Comparison of ENCODE assay signal across 1 cellular context in genomic region chr7:126668367-126668752, GRCh38.
TF ChIP-seq lines count a peak whose summit lies in the region.

No MANE protein-coding gene starts in this region.

TF ChIP-seq in K562, 482 proteins besides CTCF, POLR2A, EP300 and RAD21 (continued from another document):
- TF ChIP-seq NR2C2 (CRISPR knock-in tag; IDR thresholded peaks at IDR 0.05) (no peak), NR2C2 (tag; IDR thresholded peaks at IDR 0.05) (0 out of 2 replicates have a peak, but pooled peaks have one; percentile 12), POLR2G (IDR thresholded peaks at IDR 0.05; ENCODE audit: low read depth, low read length) (peak; percentile 52; the same call in 1 of the 2 replicates), CEBPB (tag; IDR thresholded peaks at IDR 0.05) (no peak), CXXC5 (CRISPR knock-in tag; IDR thresholded peaks at IDR 0.05) (0 out of 2 replicates have a peak, but pooled peaks have one; percentile 5), POLR3G (IDR thresholded peaks at IDR 0.05; ENCODE audit: extremely low read depth, insufficient read length, insufficient replicate concordance) (no peak)
